Comparison of ENCODE assay signal across 11 cellular contexts in the genomic region with DNA sequence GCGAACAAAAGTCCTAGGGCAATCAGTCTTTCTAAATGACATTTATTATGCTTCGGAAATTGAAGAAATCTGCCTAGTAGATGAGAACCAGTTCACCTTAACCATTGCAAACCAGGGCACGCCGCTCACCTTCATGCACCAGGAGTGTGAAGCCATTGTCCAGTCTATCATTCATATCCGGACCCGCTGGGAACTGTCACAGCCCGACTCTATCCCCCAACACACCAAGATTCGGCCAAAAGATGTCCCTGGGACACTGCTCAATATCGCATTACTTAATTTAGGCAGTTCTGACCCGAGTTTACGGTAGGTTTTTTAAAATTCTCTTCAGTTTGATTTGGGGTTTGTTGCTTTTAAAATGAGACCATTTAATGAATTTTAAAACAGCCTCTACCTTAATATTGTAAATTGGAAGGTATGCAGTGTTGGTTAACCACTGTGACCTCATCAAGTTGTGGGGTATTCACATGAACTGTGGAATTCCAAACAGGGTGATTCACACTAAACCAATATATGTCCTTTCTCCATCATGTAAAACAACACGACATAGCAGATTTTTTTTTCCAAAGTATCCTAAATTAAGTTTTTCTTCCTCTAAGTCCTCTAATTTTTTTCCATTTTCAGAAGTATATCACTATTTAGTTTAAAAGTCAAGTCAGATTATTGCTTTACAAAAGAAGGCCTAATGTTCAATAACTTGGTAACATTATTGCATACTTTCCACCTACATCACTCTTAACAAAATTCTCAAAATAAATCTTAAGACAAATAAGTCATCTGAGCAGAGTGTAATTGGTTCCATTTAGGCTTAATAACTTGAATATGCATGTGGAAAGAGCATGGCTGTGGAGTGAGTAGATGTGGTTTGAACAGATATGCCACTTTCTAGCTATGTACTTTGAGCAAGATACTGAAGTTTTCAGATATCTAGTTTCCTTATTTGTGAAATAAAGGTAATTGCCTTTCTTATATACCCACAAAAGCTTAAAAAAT. TPM values are rescaled to one million over a fixed set of nuclear protein-coding genes. Genes with fewer than 3 reads are reported as not detected.
A peak's percentile ranks its signal among the peaks of the same experiment; 100 is the strongest.
DNase-seq lines count a peak whose midpoint lies in the region; ATAC-seq and TF ChIP-seq lines count a peak whose summit lies in the region.
"Had no signal": no experiment of that assay in that cellular context is flagged by ENCODE, and none has a peak within 500 bp of the region (broad histone marks: within the 10 kb centered on the region; RNA-seq: fewer than 3 reads in every experiment).

No MANE protein-coding gene starts in this region.

- intact Hi-C loops in activated T-helper 1 cell treated with anti-CD3 and anti-CD28 coated beads, Interleukin-12 subunit alpha, Interleukin-12 subunit beta, Interleukin-2, Interleukin-4 antibody, amounts not matched to agents 30 ng/mL and 10 ng/mL and 1 ng/mL, durations not matched to agents 14 hours and 24 hours and 36 hours (cut with micrococcal nuclease), result no loop called here
- intact Hi-C loops in CD14-positive monocyte (cut with micrococcal nuclease), result loop anchor here in 1 of 2 donors (10.0 kb wide), 1 partner anchor 53 kb away; no protein-coding TSS in a partner anchor

- no peak overlapping the region for H3K4me3 Mint-ChIP-seq in activated T-cell treated with anti-CD3 and anti-CD28 coated beads, Interleukin-2, amount 50 U/mL, for 24 hours
- no peak overlapping the region for H3K4me3 Mint-ChIP-seq in activated T-helper 1 cell treated with anti-CD3 and anti-CD28 coated beads, Interleukin-12 subunit alpha, Interleukin-12 subunit beta, Interleukin-2, Interleukin-4 antibody, amounts not matched to agents 30 ng/mL and 10 ng/mL and 1 ng/mL, durations not matched to agents 14 hours and 24 hours and 36 hours
- H3K4me3 Mint-ChIP-seq in stimulated activated naive CD8-positive, alpha-beta T cell treated with anti-CD3 and anti-CD28 coated beads, Interleukin-15, amount 100 ng/mL, for 72 hours, result peak overlapping the region in 1 of 2 donors; percentile 54
- no peak overlapping the region for H3K4me3 Mint-ChIP-seq in CD14-positive monocyte

- DNase-seq in activated T-cell treated with anti-CD3 and anti-CD28 coated beads, Interleukin-2, amount 50 U/mL, for 24 hours, result no peak
- no peak for DNase-seq in activated T-cell treated with anti-CD3 and anti-CD28 coated beads, Interleukin-2, amount 50 U/mL, for 48 hours
- no peak for DNase-seq in activated T-helper 1 cell treated with anti-CD3 and anti-CD28 coated beads, Interleukin-12 subunit alpha, Interleukin-12 subunit beta, Interleukin-2, Interleukin-4 antibody, amounts not matched to agents 30 ng/mL and 10 ng/mL and 1 ng/mL, durations not matched to agents 14 hours and 24 hours and 36 hours (ENCODE audit: low spot score)
- DNase-seq in fibroblast of the conjunctiva (ENCODE audit: low read depth) (peak; percentile 16), hypothalamus (lab: John Stamatoyannopoulos, UW) (no peak), CD14-positive monocyte (ENCODE audit: low spot score) (no peak), T1000 (lab: John Stamatoyannopoulos, UW) (no peak)
- no peak for DNase-seq in stimulated activated naive CD8-positive, alpha-beta T cell treated with anti-CD3 and anti-CD28 coated beads, Interleukin-15, amount 100 ng/mL, for 72 hours
- DNase-seq: esophagus squamous epithelium, right cardiac atrium had no signal

- no peaks in the 10 kb centered on the region for H3K27me3 Mint-ChIP-seq in activated T-cell treated with anti-CD3 and anti-CD28 coated beads, Interleukin-2, amount 50 U/mL, for 24 hours
- H3K27me3 Mint-ChIP-seq in activated T-helper 1 cell treated with anti-CD3 and anti-CD28 coated beads, Interleukin-12 subunit alpha, Interleukin-12 subunit beta, Interleukin-2, Interleukin-4 antibody, amounts not matched to agents 30 ng/mL and 10 ng/mL and 1 ng/mL, durations not matched to agents 14 hours and 24 hours and 36 hours (ENCODE audit: insufficient read depth), result no peaks in the 10 kb centered on the region
- no peaks in the 10 kb centered on the region for H3K27me3 Mint-ChIP-seq in stimulated activated naive CD8-positive, alpha-beta T cell treated with anti-CD3 and anti-CD28 coated beads, Interleukin-15, amount 100 ng/mL, for 72 hours
- no peaks in the 10 kb centered on the region for H3K27me3 Mint-ChIP-seq in CD14-positive monocyte (ENCODE audit: low read depth in 3 of 3)

- TF ChIP-seq CTCF in CD14-positive monocyte (IDR thresholded peaks at IDR 0.05), result no peak

- peak overlapping the region; percentile 83 for H3K27ac Mint-ChIP-seq in activated T-cell treated with anti-CD3 and anti-CD28 coated beads, Interleukin-2, amount 50 U/mL, for 24 hours
- H3K27ac Mint-ChIP-seq in activated T-helper 1 cell treated with anti-CD3 and anti-CD28 coated beads, Interleukin-12 subunit alpha, Interleukin-12 subunit beta, Interleukin-2, Interleukin-4 antibody, amounts not matched to agents 30 ng/mL and 10 ng/mL and 1 ng/mL, durations not matched to agents 14 hours and 24 hours and 36 hours, result peak overlapping the region; percentile 25
- peak overlapping the region; percentile 8 to 76 for H3K27ac Mint-ChIP-seq in stimulated activated naive CD8-positive, alpha-beta T cell treated with anti-CD3 and anti-CD28 coated beads, Interleukin-15, amount 100 ng/mL, for 72 hours
- H3K27ac Mint-ChIP-seq in CD14-positive monocyte, result no peak overlapping the region

- H3K9me3 Mint-ChIP-seq in activated T-cell treated with anti-CD3 and anti-CD28 coated beads, Interleukin-2, amount 50 U/mL, for 24 hours, result no peaks in the 10 kb centered on the region
- no peaks in the 10 kb centered on the region for H3K9me3 Mint-ChIP-seq in activated T-helper 1 cell treated with anti-CD3 and anti-CD28 coated beads, Interleukin-12 subunit alpha, Interleukin-12 subunit beta, Interleukin-2, Interleukin-4 antibody, amounts not matched to agents 30 ng/mL and 10 ng/mL and 1 ng/mL, durations not matched to agents 14 hours and 24 hours and 36 hours
- H3K9me3 Mint-ChIP-seq in stimulated activated naive CD8-positive, alpha-beta T cell treated with anti-CD3 and anti-CD28 coated beads, Interleukin-15, amount 100 ng/mL, for 72 hours, result no peaks in the 10 kb centered on the region
- H3K9me3 Mint-ChIP-seq in CD14-positive monocyte, result peaks cover 0 to 2% (median 0%) of the 10 kb centered on the region in 7 donors

- no peak for ATAC-seq in stimulated activated naive CD8-positive, alpha-beta T cell treated with anti-CD3 and anti-CD28 coated beads, Interleukin-15, amount 100 ng/mL, for 72 hours
- ATAC-seq: right cardiac atrium, Right ventricle myocardium inferior had no signal

- H3K36me3 Mint-ChIP-seq in activated T-cell treated with anti-CD3 and anti-CD28 coated beads, Interleukin-2, amount 50 U/mL, for 24 hours (ENCODE audit: low read depth), result peaks cover 30% of the 10 kb centered on the region
- H3K36me3 Mint-ChIP-seq in activated T-helper 1 cell treated with anti-CD3 and anti-CD28 coated beads, Interleukin-12 subunit alpha, Interleukin-12 subunit beta, Interleukin-2, Interleukin-4 antibody, amounts not matched to agents 30 ng/mL and 10 ng/mL and 1 ng/mL, durations not matched to agents 14 hours and 24 hours and 36 hours (ENCODE audit: low read depth), result peaks cover 12% of the 10 kb centered on the region
- peaks cover 24 to 29% of the 10 kb centered on the region in 2 donors for H3K36me3 Mint-ChIP-seq in CD14-positive monocyte

- H3K4me1 Mint-ChIP-seq in activated T-cell treated with anti-CD3 and anti-CD28 coated beads, Interleukin-2, amount 50 U/mL, for 24 hours (ENCODE audit: low read depth), result peaks cover 40% of the 10 kb centered on the region
- H3K4me1 Mint-ChIP-seq in activated T-helper 1 cell treated with anti-CD3 and anti-CD28 coated beads, Interleukin-12 subunit alpha, Interleukin-12 subunit beta, Interleukin-2, Interleukin-4 antibody, amounts not matched to agents 30 ng/mL and 10 ng/mL and 1 ng/mL, durations not matched to agents 14 hours and 24 hours and 36 hours (ENCODE audit: low read depth), result peaks cover 32% of the 10 kb centered on the region
- peaks cover 39% of the 10 kb centered on the region for H3K4me1 Mint-ChIP-seq in stimulated activated naive CD8-positive, alpha-beta T cell treated with anti-CD3 and anti-CD28 coated beads, Interleukin-15, amount 100 ng/mL, for 72 hours
- no peaks in the 10 kb centered on the region for H3K4me1 Mint-ChIP-seq in CD14-positive monocyte

RNA-seq across cellular contexts. Expression of gene EVI2A, which starts 6.4 kb away (rescaled TPM):
- 46.3 and 47.9 TPM in 2 replicates for total RNA-seq in activated T-helper 1 cell treated with anti-CD3 and anti-CD28 coated beads, Interleukin-12 subunit alpha, Interleukin-12 subunit beta, Interleukin-2, Interleukin-4 antibody, amounts not matched to agents 30 ng/mL and 10 ng/mL and 1 ng/mL, durations not matched to agents 14 hours and 24 hours and 36 hours
- polyA plus RNA-seq in CD14-positive monocyte, result 100 to 1,000 TPM; 125 to 138 TPM

RNA-seq across cellular contexts. Expression of gene EVI2B, which starts 14.0 kb away (rescaled TPM):
- total RNA-seq in activated T-helper 1 cell treated with anti-CD3 and anti-CD28 coated beads, Interleukin-12 subunit alpha, Interleukin-12 subunit beta, Interleukin-2, Interleukin-4 antibody, amounts not matched to agents 30 ng/mL and 10 ng/mL and 1 ng/mL, durations not matched to agents 14 hours and 24 hours and 36 hours, result 21.7 and 25.1 TPM in 2 replicates
- polyA plus RNA-seq in CD14-positive monocyte, result 100 to 1,000 TPM; 166 to 267 TPM

RNA-seq across cellular contexts. Expression of gene OMG, which starts 30.8 kb away (rescaled TPM):
- 0.10 TPM in 2 replicates for total RNA-seq in activated T-helper 1 cell treated with anti-CD3 and anti-CD28 coated beads, Interleukin-12 subunit alpha, Interleukin-12 subunit beta, Interleukin-2, Interleukin-4 antibody, amounts not matched to agents 30 ng/mL and 10 ng/mL and 1 ng/mL, durations not matched to agents 14 hours and 24 hours and 36 hours
- polyA plus RNA-seq in CD14-positive monocyte, result under 1 TPM in 1 of 2 donors, not detected in 1; 0.83 TPM
- total RNA-seq: right cardiac atrium, Right ventricle myocardium inferior had no signal

Comparison
In these comparisons a context has a peak if more than half of its experiments do, and no peak if none do; other contexts are left out.
1. H3K27ac Mint-ChIP-seq: peak in activated T-cell treated with anti-CD3 and anti-CD28 coated beads, Interleukin-2, amount 50 U/mL, for 24 hours (single experiment), activated T-helper 1 cell treated with anti-CD3 and anti-CD28 coated beads, Interleukin-12 subunit alpha, Interleukin-12 subunit beta, Interleukin-2, Interleukin-4 antibody, amounts not matched to agents 30 ng/mL and 10 ng/mL and 1 ng/mL, durations not matched to agents 14 hours and 24 hours and 36 hours (single experiment) and stimulated activated naive CD8-positive, alpha-beta T cell treated with anti-CD3 and anti-CD28 coated beads, Interleukin-15, amount 100 ng/mL, for 72 hours (2 of 2); none in CD14-positive monocyte (0 of 7).